ENCODE assay signal across 14 cellular contexts in genomic region chr1:165747632-165748452, GRCh38.
"Had no signal": no experiment of that assay in that cellular context is flagged by ENCODE, and none has a peak within 500 bp of the region (broad histone marks: within the 10 kb centered on the region; RNA-seq: fewer than 3 reads in every experiment).

No MANE protein-coding gene starts in this region.

- H3K27ac Mint-ChIP-seq: activated CD4-positive, alpha-beta T cell treated with anti-CD3 and anti-CD28 coated beads, Interleukin-2, amount 10 ng/mL, durations not matched to agents 7 days and 5 days; activated naive CD4-positive, alpha-beta T cell treated with anti-CD3 and anti-CD28 coated beads, Interleukin-2, amount 50 U/mL, for 24 hours; neural progenitor cell had no signal

- H3K4me1 ChIP-seq: ascending aorta, left ventricle myocardium inferior, neural progenitor cell, vagina had no signal

- H3K4me3 ChIP-seq: ascending aorta, left ventricle myocardium inferior, neural progenitor cell, ovary, skin epidermis, vagina had no signal

- H3K4me1 Mint-ChIP-seq: activated CD4-positive, alpha-beta T cell treated with anti-CD3 and anti-CD28 coated beads, Interleukin-2, amount 10 ng/mL, durations not matched to agents 7 days and 5 days; neural progenitor cell had no signal

- H3K9me3 ChIP-seq: ascending aorta, left ventricle myocardium inferior, ovary, vagina had no signal

- H3K27ac ChIP-seq: ascending aorta, left ventricle myocardium inferior, neural progenitor cell, ovary, skin epidermis, vagina had no signal

- DNase-seq: activated CD4-positive, alpha-beta T cell treated with anti-CD3 and anti-CD28 coated beads, Interleukin-2, amount 10 ng/mL, durations not matched to agents 7 days and 5 days; activated CD4-positive, CD25-positive, alpha-beta regulatory T cell; activated effector memory CD4-positive, alpha-beta T cell treated with Interleukin-2 at 50 U/mL for 16 hours; foreskin melanocyte; head of caudate nucleus; left ventricle myocardium inferior; mesenchymal stem cell; ovary; T-helper 2 cell had no signal

- H3K27me3 Mint-ChIP-seq: activated CD4-positive, alpha-beta T cell treated with anti-CD3 and anti-CD28 coated beads, Interleukin-2, amount 10 ng/mL, durations not matched to agents 7 days and 5 days; activated naive CD4-positive, alpha-beta T cell treated with anti-CD3 and anti-CD28 coated beads, Interleukin-2, amount 50 U/mL, for 24 hours had no signal

- H3K27me3 ChIP-seq: ascending aorta, neural progenitor cell, ovary, vagina had no signal

- H3K9me3 Mint-ChIP-seq: activated CD4-positive, alpha-beta T cell treated with anti-CD3 and anti-CD28 coated beads, Interleukin-2, amount 10 ng/mL, durations not matched to agents 7 days and 5 days; activated naive CD4-positive, alpha-beta T cell treated with anti-CD3 and anti-CD28 coated beads, Interleukin-2, amount 50 U/mL, for 24 hours; neural progenitor cell had no signal

- H3K4me3 Mint-ChIP-seq: activated CD4-positive, alpha-beta T cell treated with anti-CD3 and anti-CD28 coated beads, Interleukin-2, amount 10 ng/mL, durations not matched to agents 7 days and 5 days; activated naive CD4-positive, alpha-beta T cell treated with anti-CD3 and anti-CD28 coated beads, Interleukin-2, amount 50 U/mL, for 24 hours; neural progenitor cell had no signal

- H3K36me3 ChIP-seq: neural progenitor cell, ovary had no signal
